In the genomic region with DNA sequence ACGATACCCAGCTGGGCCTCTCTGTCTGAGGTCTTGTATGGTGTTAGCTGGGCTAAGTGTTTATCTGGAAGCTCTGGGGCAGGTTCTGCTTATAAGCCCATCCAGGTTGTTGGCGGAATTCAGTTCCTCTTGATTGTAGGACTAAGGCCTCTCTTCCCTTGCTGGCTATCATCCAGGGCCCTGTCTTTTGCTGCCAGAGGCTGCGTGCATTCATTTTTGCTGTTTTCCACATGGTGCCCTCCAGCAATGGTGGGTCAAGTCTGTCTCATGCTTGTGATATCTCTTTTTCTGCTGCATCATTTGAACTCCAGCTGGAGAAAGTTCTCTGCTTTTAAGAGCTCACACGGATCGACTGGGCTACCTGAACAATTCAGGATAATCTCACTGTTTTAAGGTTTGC, we compare ENCODE assay signal across 24 cellular contexts.
DNase-seq lines count a peak whose midpoint lies in the region; FAIRE-seq and TF ChIP-seq lines count a peak whose summit lies in the region.
"Had no signal": no experiment of that assay in that cellular context is flagged by ENCODE, and none has a peak within 500 bp of the region (broad histone marks: within the 10 kb centered on the region; RNA-seq: fewer than 3 reads in every experiment).

No MANE protein-coding gene starts in this region.

- H3K4me1 ChIP-seq in astrocyte (ENCODE audit: insufficient read depth, low read length) (peaks cover 11% of the 10 kb centered on the region), fibroblast of lung (ENCODE audit: control insufficient read depth, extremely low read depth, insufficient read depth, low read length) (no peaks in the 10 kb centered on the region), SJCRH30 (peaks cover 2% of the 10 kb centered on the region; the same call in 1 of the 2 replicates), ascending aorta (peaks cover 0 to 16% of the 10 kb centered on the region in 2 donors)
- H3K4me1 ChIP-seq: HAP-1 had no signal

- H3K27ac Mint-ChIP-seq in HFFc6 (no peak overlapping the region), astrocyte (ENCODE audit: unreplicated experiment) (no peak overlapping the region), nephron (peak overlapping the region; percentile 65 to 84 (median 77))
- H3K27ac Mint-ChIP-seq: CD4-positive, alpha-beta T cell had no signal

- H3K4me3 Mint-ChIP-seq in HFFc6 (no peak overlapping the region), astrocyte (ENCODE audit: unreplicated experiment) (no peak overlapping the region), nephron (no peak overlapping the region)
- H3K4me3 Mint-ChIP-seq: CD4-positive, alpha-beta T cell had no signal

- H3K27me3 ChIP-seq in astrocyte (ENCODE audit: insufficient read depth, low read length) (peaks cover 14% of the 10 kb centered on the region), fibroblast of lung (ENCODE audit: control insufficient read depth, insufficient read depth, low read length) (peaks cover 6% of the 10 kb centered on the region), SJCRH30 (no peaks in the 10 kb centered on the region), ascending aorta (no peaks in the 10 kb centered on the region)
- H3K27me3 ChIP-seq: BLaER1 had no signal

- H3K4me3 ChIP-seq in astrocyte (ENCODE audit: insufficient read depth, low read depth, low read length) (no peak overlapping the region), fibroblast of lung (replicated peaks in 1 of 4; ENCODE audit: control extremely low read depth in 1 of 4, insufficient read depth in 1 of 4, low read depth in 3 of 4, low read length in 4 of 4) (no peak overlapping the region), SJCRH30 (no peak overlapping the region), ascending aorta (no peak overlapping the region)
- H3K4me3 ChIP-seq: BLaER1, GM12878, HAP-1, PC-9 had no signal

- H3K9ac ChIP-seq in astrocyte (ENCODE audit: low read length) (no peak overlapping the region), fibroblast of lung (ENCODE audit: insufficient read depth, low read length) (no peak overlapping the region)
- H3K9ac ChIP-seq: BLaER1 had no signal

- H2AFZ ChIP-seq in astrocyte (ENCODE audit: low read depth, low read length) (no peak overlapping the region), fibroblast of lung (ENCODE audit: low read length) (no peak overlapping the region)
- H2AFZ ChIP-seq: PC-9 had no signal

- peaks cover 7% of the 10 kb centered on the region for H3K4me1 Mint-ChIP-seq in HFFc6 (ENCODE audit: low read depth)
- H3K4me1 Mint-ChIP-seq in astrocyte (ENCODE audit: low read depth, unreplicated experiment) = no peaks in the 10 kb centered on the region
- peaks cover 51% of the 10 kb centered on the region for H3K4me1 Mint-ChIP-seq in nephron

- H3K4me2 ChIP-seq in astrocyte (ENCODE audit: low read length) (no peak overlapping the region), fibroblast of lung (ENCODE audit: extremely low read depth, insufficient read depth, low read length) (no peak overlapping the region)
- H3K4me2 ChIP-seq: BLaER1, PC-9 had no signal

- no peaks in the 10 kb centered on the region for H3K79me2 ChIP-seq in astrocyte (ENCODE audit: insufficient read depth, low read length)
- no peaks in the 10 kb centered on the region for H3K79me2 ChIP-seq in fibroblast of lung (ENCODE audit: control insufficient read depth, insufficient read depth, low read length)

- TF ChIP-seq CTCF in HFFc6 (IDR thresholded peaks at IDR 0.05) (no peak), astrocyte (IDR thresholded peaks at IDR 0.05; ENCODE audit: insufficient read depth, low read depth, low read length) (no peak), fibroblast of lung (conservative IDR thresholded peaks at IDR 0.05 in 1 of 2, IDR thresholded peaks at IDR 0.05 in 1 of 2; ENCODE audit: low read depth in 1 of 2, low read length in 2 of 2) (no peak), nephron (IDR thresholded peaks at IDR 0.05; ENCODE audit: unreplicated experiment in 3 of 3) (no peak), ascending aorta (IDR thresholded peaks at IDR 0.05) (no peak)

- DNase-seq in HFFc6 (peak; percentile 14), astrocyte (ENCODE audit: low read depth) (peak; percentile 3), fibroblast of lung (ENCODE audit: low read depth in 2 of 2) (peak; percentile 8 to 20), NCI-H446 treated with DMSO at 0.1 percent for 48 hours (lab: John Stamatoyannopoulos, UW) (no peak), NCI-H1436 treated with DMSO at 0.1 percent for 48 hours (lab: John Stamatoyannopoulos, UW) (no peak), SJCRH30 (no peak), ascending aorta (ENCODE audit: low spot score in 2 of 2) (no peak)
- DNase-seq: CD4-positive, alpha-beta T cell; GDM1; GOT3; KG1; NCI-H1092; NCI-H1417 treated with DMSO at 0.1 percent for 48 hours; NCI-H187; NCI-H526 treated with DMSO at 0.1 percent for 48 hours; PC-9; Right ventricle myocardium superior; RPMI8226 had no signal

- no peaks in the 10 kb centered on the region for H3K9me3 ChIP-seq in astrocyte (ENCODE audit: insufficient read depth, low read depth, low read length)
- no peaks in the 10 kb centered on the region for H3K9me3 ChIP-seq in fibroblast of lung (ENCODE audit: control insufficient read depth, insufficient read depth, low read depth, low read length)
- H3K9me3 ChIP-seq in SJCRH30 (replicated peaks) = no peaks in the 10 kb centered on the region
- no peaks in the 10 kb centered on the region for H3K9me3 ChIP-seq in ascending aorta
- H3K9me3 ChIP-seq: HAP-1 had no signal

- FAIRE-seq in astrocyte (lab: Jason Lieb, UNC) = no peak
- FAIRE-seq: A204.1, D721Med, GM12878 had no signal

- H3K9me3 Mint-ChIP-seq in HFFc6 = no peaks in the 10 kb centered on the region
- H3K9me3 Mint-ChIP-seq in astrocyte (ENCODE audit: unreplicated experiment) = peaks cover 7% of the 10 kb centered on the region
- peaks cover 3% of the 10 kb centered on the region for H3K9me3 Mint-ChIP-seq in nephron

- H3K27ac ChIP-seq in astrocyte (ENCODE audit: low read depth, low read length) (no peak overlapping the region), fibroblast of lung (ENCODE audit: insufficient read depth, low read length) (no peak overlapping the region), SJCRH30 (no peak overlapping the region), ascending aorta (no peak overlapping the region)
- H3K27ac ChIP-seq: BLaER1, PC-9 had no signal

- H3K36me3 ChIP-seq in astrocyte (ENCODE audit: insufficient read depth, low read length) (no peaks in the 10 kb centered on the region), fibroblast of lung (ENCODE audit: control insufficient read depth, insufficient read depth, low read length) (no peaks in the 10 kb centered on the region), SJCRH30 (no peaks in the 10 kb centered on the region), ascending aorta (no peaks in the 10 kb centered on the region)
- H3K36me3 ChIP-seq: BLaER1, HAP-1 had no signal

- H4K20me1 ChIP-seq in astrocyte (ENCODE audit: insufficient read depth, low read length) = no peaks in the 10 kb centered on the region
- H4K20me1 ChIP-seq in fibroblast of lung (ENCODE audit: control insufficient read depth, extremely low read depth, insufficient read depth, low read length) = no peaks in the 10 kb centered on the region
- H4K20me1 ChIP-seq: BLaER1 had no signal

- H3K36me3 Mint-ChIP-seq in HFFc6 (ENCODE audit: low read depth) (no peaks in the 10 kb centered on the region), astrocyte (ENCODE audit: low read depth, unreplicated experiment) (peaks cover 3% of the 10 kb centered on the region), nephron (ENCODE audit: low read depth) (no peaks in the 10 kb centered on the region)

- intact Hi-C loops in ascending aorta (cut with DNase I) = no loop called here

- H3K27me3 Mint-ChIP-seq in HFFc6 (ENCODE audit: insufficient read depth) (peaks cover 29% of the 10 kb centered on the region), astrocyte (ENCODE audit: low read depth, unreplicated experiment) (peaks cover 41% of the 10 kb centered on the region), nephron (ENCODE audit: low read depth) (peaks cover 4% of the 10 kb centered on the region)

Comparison
In these comparisons a context has a peak if more than half of its experiments do, and no peak if none do; other contexts are left out.
1. DNase-seq: peak in HFFc6 (single experiment), astrocyte (single experiment) and fibroblast of lung (2 of 2); none in NCI-H446 treated with DMSO at 0.1 percent for 48 hours (single experiment), NCI-H1436 treated with DMSO at 0.1 percent for 48 hours (single experiment), SJCRH30 (0 of 2) and ascending aorta (0 of 2).
2. H3K27ac Mint-ChIP-seq: peak in nephron (3 of 3); none in HFFc6 (single experiment) and astrocyte (single experiment).